In genomic region chr2:179581605-179582004, GRCh38 we compare ENCODE assay signal across 21 cellular contexts.
"Had no signal": no experiment of that assay in that cellular context is flagged by ENCODE, and none has a peak within 500 bp of the region (broad histone marks: within the 10 kb centered on the region; RNA-seq: fewer than 3 reads in every experiment).

No MANE protein-coding gene starts in this region.

- H3K36me3 ChIP-seq: brain microvascular endothelial cell, esophagus muscularis mucosa, left lung, right atrium auricular region, tibial artery had no signal

- ATAC-seq: activated CD4-positive, CD25-positive, alpha-beta regulatory T cell treated with anti-CD3 and anti-CD28 coated beads, Interleukin-2, amount 50 U/mL, for 24 hours; left lung; natural killer cell treated with Interleukin-12 subunit alpha and Interleukin-12 subunit beta and Interleukin-15 and Interleukin-18, amount 100 ng/mL, for 72 hours had no signal

- H3K27me3 ChIP-seq: brain microvascular endothelial cell, esophagus muscularis mucosa, left lung, right atrium auricular region, tibial artery had no signal

- H3K9me3 ChIP-seq: esophagus muscularis mucosa, left lung, right atrium auricular region, tibial artery had no signal

- H3K27ac ChIP-seq: brain microvascular endothelial cell, coronary artery, esophagus muscularis mucosa, skin epidermis, tibial artery had no signal

- H3K4me3 ChIP-seq: coronary artery, esophagus muscularis mucosa, left lung, right atrium auricular region, skin epidermis, tibial artery had no signal

- FAIRE-seq: kidney, TTC549, urothelium cell line had no signal

- DNase-seq: activated CD4-positive, alpha-beta T cell treated with anti-CD3 and anti-CD28 coated beads, Interleukin-2, amount 50 U/mL, for 1 hour; activated CD8-positive, alpha-beta memory T cell treated with anti-CD3 and anti-CD28 coated beads for 24 hours; activated naive CD4-positive, alpha-beta T cell; activated naive CD8-positive, alpha-beta T cell treated with anti-CD3 and anti-CD28 coated beads, Interleukin-2, amount 10 ng/mL, durations not matched to agents 7 days and 5 days; brain microvascular endothelial cell; hippocampal formation; kidney; left lung; occipital lobe; stimulated activated CD4-positive, alpha-beta T cell treated with anti-CD3 and anti-CD28 coated beads, Interleukin-15, amount 100 ng/mL, for 24 hours; stimulated activated CD4-positive, alpha-beta T cell treated with anti-CD3 and anti-CD28 coated beads, Interleukin-4, amount 100 ng/mL, for 1 hour; stimulated activated naive CD4-positive, alpha-beta T cell; tibial artery had no signal
